In genomic region chr10:125157473-125157865, GRCh38 we compare ENCODE assay signal across 1 cellular context.
TF ChIP-seq lines count a peak whose summit lies in the region.

No MANE protein-coding gene starts in this region.

TF ChIP-seq in HEK293, 187 proteins besides CTCF, POLR2A, EP300 and RAD21 (continued from another document):
- TF ChIP-seq PRDM6 (tag by site-specific recombination; IDR thresholded peaks at IDR 0.05) = peak; percentile 58; the same call in 1 of the 2 replicates
